Comparison of ENCODE assay signal across 1 cellular context in the genomic region with DNA sequence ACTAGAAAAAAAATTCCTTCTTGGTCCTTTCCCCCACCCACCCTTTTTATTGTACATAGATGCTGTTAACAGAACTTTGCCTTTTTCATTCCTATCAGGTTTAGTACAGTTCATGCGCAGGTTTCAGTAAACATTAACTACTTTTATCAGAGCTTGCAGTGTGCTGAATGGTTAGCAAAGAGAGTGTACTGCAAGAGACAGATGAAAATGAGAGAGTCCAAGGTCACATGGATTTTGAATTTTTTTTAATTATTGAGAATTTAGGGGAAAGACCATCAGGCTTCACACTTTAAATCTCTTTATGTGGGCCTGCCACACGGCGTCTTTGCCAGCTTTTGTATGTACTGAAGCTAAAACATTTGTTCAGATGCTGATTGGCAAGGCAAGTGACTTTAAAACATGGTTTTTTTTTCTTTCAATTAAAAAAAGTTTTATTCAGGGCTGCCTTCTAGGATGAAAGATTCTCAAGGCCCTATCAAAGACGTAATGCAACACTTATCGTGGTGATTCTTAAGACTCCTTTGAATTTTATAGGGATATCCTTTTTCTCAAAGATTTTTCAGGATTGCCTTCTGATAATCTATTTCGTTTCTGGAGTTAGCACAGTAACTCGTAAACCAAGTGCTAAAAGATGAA.
A peak's percentile ranks its signal among the peaks of the same experiment; 100 is the strongest.
TF ChIP-seq lines count a peak whose summit lies in the region.

No MANE protein-coding gene starts in this region.

TF ChIP-seq in HepG2, 621 proteins besides CTCF, POLR2A, EP300 and RAD21 (continued from another document and continues in another):
- TF ChIP-seq, protein P1, sequence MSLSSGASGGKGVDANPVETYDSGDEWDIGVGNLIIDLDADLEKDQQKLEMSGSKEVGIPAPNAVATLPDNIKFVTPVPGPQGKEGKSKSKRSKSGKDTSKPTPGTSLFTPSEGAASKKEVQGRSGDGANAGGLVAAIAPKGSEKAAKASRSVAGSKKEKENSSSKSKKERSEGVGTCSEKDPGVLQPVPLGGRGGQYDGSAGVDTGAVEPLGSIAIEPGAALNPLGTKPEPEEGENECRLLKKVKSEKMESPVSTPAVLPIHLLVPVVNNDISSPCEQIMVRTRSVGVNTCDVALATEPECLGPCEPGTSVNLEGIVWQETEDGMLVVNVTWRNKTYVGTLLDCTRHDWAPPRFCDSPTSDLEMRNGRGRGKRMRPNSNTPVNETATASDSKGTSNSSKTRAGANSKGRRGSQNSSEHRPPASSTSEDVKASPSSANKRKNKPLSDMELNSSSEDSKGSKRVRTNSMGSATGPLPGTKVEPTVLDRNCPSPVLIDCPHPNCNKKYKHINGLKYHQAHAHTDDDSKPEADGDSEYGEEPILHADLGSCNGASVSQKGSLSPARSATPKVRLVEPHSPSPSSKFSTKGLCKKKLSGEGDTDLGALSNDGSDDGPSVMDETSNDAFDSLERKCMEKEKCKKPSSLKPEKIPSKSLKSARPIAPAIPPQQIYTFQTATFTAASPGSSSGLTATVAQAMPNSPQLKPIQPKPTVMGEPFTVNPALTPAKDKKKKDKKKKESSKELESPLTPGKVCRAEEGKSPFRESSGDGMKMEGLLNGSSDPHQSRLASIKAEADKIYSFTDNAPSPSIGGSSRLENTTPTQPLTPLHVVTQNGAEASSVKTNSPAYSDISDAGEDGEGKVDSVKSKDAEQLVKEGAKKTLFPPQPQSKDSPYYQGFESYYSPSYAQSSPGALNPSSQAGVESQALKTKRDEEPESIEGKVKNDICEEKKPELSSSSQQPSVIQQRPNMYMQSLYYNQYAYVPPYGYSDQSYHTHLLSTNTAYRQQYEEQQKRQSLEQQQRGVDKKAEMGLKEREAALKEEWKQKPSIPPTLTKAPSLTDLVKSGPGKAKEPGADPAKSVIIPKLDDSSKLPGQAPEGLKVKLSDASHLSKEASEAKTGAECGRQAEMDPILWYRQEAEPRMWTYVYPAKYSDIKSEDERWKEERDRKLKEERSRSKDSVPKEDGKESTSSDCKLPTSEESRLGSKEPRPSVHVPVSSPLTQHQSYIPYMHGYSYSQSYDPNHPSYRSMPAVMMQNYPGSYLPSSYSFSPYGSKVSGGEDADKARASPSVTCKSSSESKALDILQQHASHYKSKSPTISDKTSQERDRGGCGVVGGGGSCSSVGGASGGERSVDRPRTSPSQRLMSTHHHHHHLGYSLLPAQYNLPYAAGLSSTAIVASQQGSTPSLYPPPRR (CRISPR knock-in tag; IDR thresholded peaks at IDR 0.05; ENCODE audit: borderline replicate concordance) = peak; percentile 66; the same call in 1 of the 2 replicates
- TF ChIP-seq NFIB (CRISPR knock-in tag; IDR thresholded peaks at IDR 0.05; ENCODE audit: borderline replicate concordance) = no peak
- TF ChIP-seq BRD4 (CRISPR knock-in tag; IDR thresholded peaks at IDR 0.05) = no peak
- TF ChIP-seq, protein P2, sequence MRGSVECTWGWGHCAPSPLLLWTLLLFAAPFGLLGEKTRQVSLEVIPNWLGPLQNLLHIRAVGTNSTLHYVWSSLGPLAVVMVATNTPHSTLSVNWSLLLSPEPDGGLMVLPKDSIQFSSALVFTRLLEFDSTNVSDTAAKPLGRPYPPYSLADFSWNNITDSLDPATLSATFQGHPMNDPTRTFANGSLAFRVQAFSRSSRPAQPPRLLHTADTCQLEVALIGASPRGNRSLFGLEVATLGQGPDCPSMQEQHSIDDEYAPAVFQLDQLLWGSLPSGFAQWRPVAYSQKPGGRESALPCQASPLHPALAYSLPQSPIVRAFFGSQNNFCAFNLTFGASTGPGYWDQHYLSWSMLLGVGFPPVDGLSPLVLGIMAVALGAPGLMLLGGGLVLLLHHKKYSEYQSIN (CRISPR knock-in tag; IDR thresholded peaks at IDR 0.05; ENCODE audit: borderline replicate concordance) = no peak
- TF ChIP-seq, protein P3, sequence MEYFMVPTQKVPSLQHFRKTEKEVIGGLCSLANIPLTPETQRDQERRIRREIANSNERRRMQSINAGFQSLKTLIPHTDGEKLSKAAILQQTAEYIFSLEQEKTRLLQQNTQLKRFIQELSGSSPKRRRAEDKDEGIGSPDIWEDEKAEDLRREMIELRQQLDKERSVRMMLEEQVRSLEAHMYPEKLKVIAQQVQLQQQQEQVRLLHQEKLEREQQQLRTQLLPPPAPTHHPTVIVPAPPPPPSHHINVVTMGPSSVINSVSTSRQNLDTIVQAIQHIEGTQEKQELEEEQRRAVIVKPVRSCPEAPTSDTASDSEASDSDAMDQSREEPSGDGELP (IDR thresholded peaks at IDR 0.05; ENCODE audit: borderline replicate concordance, low read depth) = no peak
- no peak for TF ChIP-seq GLI4 (CRISPR knock-in tag; IDR thresholded peaks at IDR 0.05; ENCODE audit: borderline replicate concordance)
- no peak for TF ChIP-seq NCOA5 (CRISPR knock-in tag; IDR thresholded peaks at IDR 0.05)
- TF ChIP-seq ARHGAP35 (CRISPR knock-in tag; IDR thresholded peaks at IDR 0.05; ENCODE audit: borderline replicate concordance) = no peak
- TF ChIP-seq, protein P4, sequence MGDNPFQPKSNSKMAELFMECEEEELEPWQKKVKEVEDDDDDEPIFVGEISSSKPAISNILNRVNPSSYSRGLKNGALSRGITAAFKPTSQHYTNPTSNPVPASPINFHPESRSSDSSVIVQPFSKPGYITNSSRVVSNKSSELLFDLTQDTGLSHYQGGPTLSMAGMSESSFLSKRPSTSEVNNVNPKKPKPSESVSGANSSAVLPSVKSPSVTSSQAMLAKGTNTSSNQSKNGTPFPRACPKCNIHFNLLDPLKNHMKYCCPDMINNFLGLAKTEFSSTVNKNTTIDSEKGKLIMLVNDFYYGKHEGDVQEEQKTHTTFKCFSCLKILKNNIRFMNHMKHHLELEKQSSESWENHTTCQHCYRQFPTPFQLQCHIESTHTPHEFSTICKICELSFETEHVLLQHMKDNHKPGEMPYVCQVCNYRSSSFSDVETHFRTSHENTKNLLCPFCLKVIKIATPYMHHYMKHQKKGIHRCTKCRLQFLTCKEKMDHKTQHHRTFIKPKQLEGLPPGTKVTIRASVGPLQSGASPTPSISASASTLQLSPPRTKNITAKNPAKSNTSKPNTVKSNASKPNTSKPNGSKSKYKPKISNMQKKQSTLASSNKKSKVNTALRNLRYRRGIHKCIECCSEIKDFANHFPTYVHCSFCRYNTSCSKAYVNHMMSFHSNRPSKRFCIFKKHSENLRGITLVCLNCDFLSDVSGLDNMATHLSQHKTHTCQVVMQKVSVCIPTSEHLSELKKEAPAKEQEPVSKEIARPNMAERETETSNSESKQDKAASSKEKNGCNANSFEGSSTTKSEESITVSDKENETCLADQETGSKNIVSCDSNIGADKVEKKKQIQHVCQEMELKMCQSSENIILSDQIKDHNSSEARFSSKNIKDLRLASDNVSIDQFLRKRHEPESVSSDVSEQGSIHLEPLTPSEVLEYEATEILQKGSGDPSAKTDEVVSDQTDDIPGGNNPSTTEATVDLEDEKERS (CRISPR knock-in tag; IDR thresholded peaks at IDR 0.05) = no peak
- no peak for TF ChIP-seq ZMYM2 (CRISPR knock-in tag; IDR thresholded peaks at IDR 0.05)
- no peak for TF ChIP-seq NFE2 (CRISPR knock-in tag; IDR thresholded peaks at IDR 0.05)
- TF ChIP-seq, protein P5, sequence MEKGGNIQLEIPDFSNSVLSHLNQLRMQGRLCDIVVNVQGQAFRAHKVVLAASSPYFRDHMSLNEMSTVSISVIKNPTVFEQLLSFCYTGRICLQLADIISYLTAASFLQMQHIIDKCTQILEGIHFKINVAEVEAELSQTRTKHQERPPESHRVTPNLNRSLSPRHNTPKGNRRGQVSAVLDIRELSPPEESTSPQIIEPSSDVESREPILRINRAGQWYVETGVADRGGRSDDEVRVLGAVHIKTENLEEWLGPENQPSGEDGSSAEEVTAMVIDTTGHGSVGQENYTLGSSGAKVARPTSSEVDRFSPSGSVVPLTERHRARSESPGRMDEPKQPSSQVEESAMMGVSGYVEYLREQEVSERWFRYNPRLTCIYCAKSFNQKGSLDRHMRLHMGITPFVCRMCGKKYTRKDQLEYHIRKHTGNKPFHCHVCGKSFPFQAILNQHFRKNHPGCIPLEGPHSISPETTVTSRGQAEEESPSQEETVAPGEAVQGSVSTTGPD (CRISPR knock-in tag; IDR thresholded peaks at IDR 0.05) = no peak
- TF ChIP-seq ZNF207 (IDR thresholded peaks at IDR 0.05; ENCODE audit: borderline replicate concordance) = no peak
- no peak for TF ChIP-seq ZFYVE20 (CRISPR knock-in tag; IDR thresholded peaks at IDR 0.05; ENCODE audit: borderline replicate concordance, low read depth)
- peak; percentile 11; the same call in 1 of the 2 replicates for TF ChIP-seq SP5 (CRISPR knock-in tag; IDR thresholded peaks at IDR 0.05; ENCODE audit: borderline replicate concordance, low read depth)
- TF ChIP-seq RARG (CRISPR knock-in tag; IDR thresholded peaks at IDR 0.05; ENCODE audit: low read depth) = no peak
- TF ChIP-seq HCFC1 (IDR thresholded peaks at IDR 0.05; ENCODE audit: low read depth, low read length) = no peak
- TF ChIP-seq ZKSCAN8 (CRISPR knock-in tag; IDR thresholded peaks at IDR 0.05; ENCODE audit: borderline replicate concordance) = peak; percentile 84; the same call in 1 of the 2 replicates
- TF ChIP-seq, protein P6, sequence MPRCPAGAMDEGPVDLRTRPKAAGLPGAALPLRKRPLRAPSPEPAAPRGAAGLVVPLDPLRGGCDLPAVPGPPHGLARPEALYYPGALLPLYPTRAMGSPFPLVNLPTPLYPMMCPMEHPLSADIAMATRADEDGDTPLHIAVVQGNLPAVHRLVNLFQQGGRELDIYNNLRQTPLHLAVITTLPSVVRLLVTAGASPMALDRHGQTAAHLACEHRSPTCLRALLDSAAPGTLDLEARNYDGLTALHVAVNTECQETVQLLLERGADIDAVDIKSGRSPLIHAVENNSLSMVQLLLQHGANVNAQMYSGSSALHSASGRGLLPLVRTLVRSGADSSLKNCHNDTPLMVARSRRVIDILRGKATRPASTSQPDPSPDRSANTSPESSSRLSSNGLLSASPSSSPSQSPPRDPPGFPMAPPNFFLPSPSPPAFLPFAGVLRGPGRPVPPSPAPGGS (CRISPR knock-in tag; IDR thresholded peaks at IDR 0.05) = no peak
- no peak for TF ChIP-seq NFKB2 (CRISPR knock-in tag; IDR thresholded peaks at IDR 0.05; ENCODE audit: borderline replicate concordance)
- 0 out of 2 replicates have a peak, but pooled peaks have one; percentile 37 for TF ChIP-seq ZNF7 (CRISPR knock-in tag; IDR thresholded peaks at IDR 0.05)
- TF ChIP-seq, protein P7, sequence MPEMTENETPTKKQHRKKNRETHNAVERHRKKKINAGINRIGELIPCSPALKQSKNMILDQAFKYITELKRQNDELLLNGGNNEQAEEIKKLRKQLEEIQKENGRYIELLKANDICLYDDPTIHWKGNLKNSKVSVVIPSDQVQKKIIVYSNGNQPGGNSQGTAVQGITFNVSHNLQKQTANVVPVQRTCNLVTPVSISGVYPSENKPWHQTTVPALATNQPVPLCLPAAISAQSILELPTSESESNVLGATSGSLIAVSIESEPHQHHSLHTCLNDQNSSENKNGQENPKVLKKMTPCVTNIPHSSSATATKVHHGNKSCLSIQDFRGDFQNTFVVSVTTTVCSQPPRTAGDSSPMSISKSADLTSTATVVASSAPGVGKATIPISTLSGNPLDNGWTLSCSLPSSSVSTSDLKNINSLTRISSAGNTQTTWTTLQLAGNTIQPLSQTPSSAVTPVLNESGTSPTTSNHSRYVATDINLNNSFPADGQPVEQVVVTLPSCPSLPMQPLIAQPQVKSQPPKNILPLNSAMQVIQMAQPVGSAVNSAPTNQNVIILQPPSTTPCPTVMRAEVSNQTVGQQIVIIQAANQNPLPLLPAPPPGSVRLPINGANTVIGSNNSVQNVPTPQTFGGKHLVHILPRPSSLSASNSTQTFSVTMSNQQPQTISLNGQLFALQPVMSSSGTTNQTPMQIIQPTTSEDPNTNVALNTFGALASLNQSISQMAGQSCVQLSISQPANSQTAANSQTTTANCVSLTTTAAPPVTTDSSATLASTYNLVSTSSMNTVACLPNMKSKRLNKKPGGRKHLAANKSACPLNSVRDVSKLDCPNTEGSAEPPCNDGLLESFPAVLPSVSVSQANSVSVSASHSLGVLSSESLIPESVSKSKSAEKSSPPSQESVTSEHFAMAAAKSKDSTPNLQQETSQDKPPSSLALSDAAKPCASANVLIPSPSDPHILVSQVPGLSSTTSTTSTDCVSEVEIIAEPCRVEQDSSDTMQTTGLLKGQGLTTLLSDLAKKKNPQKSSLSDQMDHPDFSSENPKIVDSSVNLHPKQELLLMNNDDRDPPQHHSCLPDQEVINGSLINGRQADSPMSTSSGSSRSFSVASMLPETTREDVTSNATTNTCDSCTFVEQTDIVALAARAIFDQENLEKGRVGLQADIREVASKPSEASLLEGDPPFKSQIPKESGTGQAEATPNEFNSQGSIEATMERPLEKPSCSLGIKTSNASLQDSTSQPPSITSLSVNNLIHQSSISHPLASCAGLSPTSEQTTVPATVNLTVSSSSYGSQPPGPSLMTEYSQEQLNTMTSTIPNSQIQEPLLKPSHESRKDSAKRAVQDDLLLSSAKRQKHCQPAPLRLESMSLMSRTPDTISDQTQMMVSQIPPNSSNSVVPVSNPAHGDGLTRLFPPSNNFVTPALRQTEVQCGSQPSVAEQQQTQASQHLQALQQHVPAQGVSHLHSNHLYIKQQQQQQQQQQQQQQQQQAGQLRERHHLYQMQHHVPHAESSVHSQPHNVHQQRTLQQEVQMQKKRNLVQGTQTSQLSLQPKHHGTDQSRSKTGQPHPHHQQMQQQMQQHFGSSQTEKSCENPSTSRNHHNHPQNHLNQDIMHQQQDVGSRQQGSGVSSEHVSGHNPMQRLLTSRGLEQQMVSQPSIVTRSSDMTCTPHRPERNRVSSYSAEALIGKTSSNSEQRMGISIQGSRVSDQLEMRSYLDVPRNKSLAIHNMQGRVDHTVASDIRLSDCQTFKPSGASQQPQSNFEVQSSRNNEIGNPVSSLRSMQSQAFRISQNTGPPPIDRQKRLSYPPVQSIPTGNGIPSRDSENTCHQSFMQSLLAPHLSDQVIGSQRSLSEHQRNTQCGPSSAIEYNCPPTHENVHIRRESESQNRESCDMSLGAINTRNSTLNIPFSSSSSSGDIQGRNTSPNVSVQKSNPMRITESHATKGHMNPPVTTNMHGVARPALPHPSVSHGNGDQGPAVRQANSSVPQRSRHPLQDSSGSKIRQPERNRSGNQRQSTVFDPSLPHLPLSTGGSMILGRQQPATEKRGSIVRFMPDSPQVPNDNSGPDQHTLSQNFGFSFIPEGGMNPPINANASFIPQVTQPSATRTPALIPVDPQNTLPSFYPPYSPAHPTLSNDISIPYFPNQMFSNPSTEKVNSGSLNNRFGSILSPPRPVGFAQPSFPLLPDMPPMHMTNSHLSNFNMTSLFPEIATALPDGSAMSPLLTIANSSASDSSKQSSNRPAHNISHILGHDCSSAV (CRISPR knock-in tag; IDR thresholded peaks at IDR 0.05; ENCODE audit: borderline replicate concordance) = no peak
- no peak for TF ChIP-seq CENPX (CRISPR knock-in tag; IDR thresholded peaks at IDR 0.05)
- TF ChIP-seq ZFP36L2 (CRISPR knock-in tag; IDR thresholded peaks at IDR 0.05) = no peak
- peak; percentile 52; the same call in 1 of the 2 replicates for TF ChIP-seq SP140L (CRISPR knock-in tag; IDR thresholded peaks at IDR 0.05; ENCODE audit: borderline replicate concordance)
- TF ChIP-seq IRF2 (CRISPR knock-in tag; IDR thresholded peaks at IDR 0.05) = peak; percentile 51; the same call in 1 of the 2 replicates
- no peak for TF ChIP-seq SRSF4 (IDR thresholded peaks at IDR 0.05; ENCODE audit: low read depth, low read length, poor library complexity, severe bottlenecking)
- TF ChIP-seq MIER3 (CRISPR knock-in tag; IDR thresholded peaks at IDR 0.05; ENCODE audit: borderline replicate concordance) = peak; percentile 34; the same call in 1 of the 2 replicates
- TF ChIP-seq ZNF12 (CRISPR knock-in tag; IDR thresholded peaks at IDR 0.05) = no peak
